8 cellular contexts compared by ENCODE assay signal in genomic region chr2:127479219-127479825, GRCh38. TPM values are rescaled to one million over a fixed set of nuclear protein-coding genes. Genes with fewer than 3 reads are reported as not detected.
A peak's percentile ranks its signal among the peaks of the same experiment; 100 is the strongest.
DNase-seq lines count a peak whose midpoint lies in the region; ATAC-seq and TF ChIP-seq lines count a peak whose summit lies in the region.

No MANE protein-coding gene starts in this region.

- ATAC-seq in GM18519 (IDR thresholded peaks at IDR 0.05; ENCODE audit: low FRiP score, unreplicated experiment) (peak; percentile 47), sciatic nerve (peak; percentile 75)

- CTCF ChIA-PET in activated naive CD4-positive, alpha-beta T cell treated with anti-CD3 and anti-CD28 coated beads, Interleukin-2, amount 10 ng/mL, durations not matched to agents 7 days and 5 days (lab: Charles Lee): interaction anchor here (0.6 to 2.7 kb wide), 31 partner anchors 9 to 411 kb away, joined by 3 to 25 read pairs (median 4); partner anchors contain the start of gene ERCC3

- no peak overlapping the region for H3K4me3 ChIP-seq in WI38 (ENCODE audit: low read depth, low read length)

- H3K4me1 Mint-ChIP-seq in glutamatergic neuron (ENCODE audit: low read depth, unreplicated experiment): peaks cover under 1% of the 10 kb centered on the region
- H3K4me1 Mint-ChIP-seq in activated naive CD4-positive, alpha-beta T cell treated with anti-CD3 and anti-CD28 coated beads, Interleukin-2, amount 10 ng/mL, durations not matched to agents 7 days and 5 days: no peaks in the 10 kb centered on the region

- DNase-seq in AG20443 (ENCODE audit: low spot score): peak; percentile 51
- peak; percentile 8 to 37 for DNase-seq in NCI-H1930 (lab: John Stamatoyannopoulos, UW)
- DNase-seq in glutamatergic neuron: no peak
- DNase-seq in sciatic nerve (ENCODE audit: low spot score): no peak
- no peak for DNase-seq in activated naive CD4-positive, alpha-beta T cell treated with anti-CD3 and anti-CD28 coated beads, Interleukin-2, amount 10 ng/mL, durations not matched to agents 7 days and 5 days
- DNase-seq in stimulated activated CD4-positive, alpha-beta T cell treated with anti-CD3 and anti-CD28 coated beads, Interleukin-2, amount 100 ng/mL, for 48 hours: no peak

- TF ChIP-seq CTCF in WI38 (IDR thresholded peaks at IDR 0.05; ENCODE audit: low read depth, low read length): peak; percentile 47
- TF ChIP-seq CTCF in glutamatergic neuron (IDR thresholded peaks at IDR 0.05; ENCODE audit: partially characterized antibody, unreplicated experiment): peak; percentile 55

- H3K27ac Mint-ChIP-seq in glutamatergic neuron (ENCODE audit: unreplicated experiment): no peak overlapping the region
- no peak overlapping the region for H3K27ac Mint-ChIP-seq in activated naive CD4-positive, alpha-beta T cell treated with anti-CD3 and anti-CD28 coated beads, Interleukin-2, amount 10 ng/mL, durations not matched to agents 7 days and 5 days

- intact Hi-C loops in sciatic nerve (cut with DNase I): no loop called here

- H3K36me3 Mint-ChIP-seq in glutamatergic neuron (ENCODE audit: unreplicated experiment): peaks cover 6% of the 10 kb centered on the region
- H3K36me3 Mint-ChIP-seq in activated naive CD4-positive, alpha-beta T cell treated with anti-CD3 and anti-CD28 coated beads, Interleukin-2, amount 10 ng/mL, durations not matched to agents 7 days and 5 days: peaks cover 43% of the 10 kb centered on the region

- H3K27me3 Mint-ChIP-seq in glutamatergic neuron (ENCODE audit: unreplicated experiment): no peaks in the 10 kb centered on the region
- H3K27me3 Mint-ChIP-seq in activated naive CD4-positive, alpha-beta T cell treated with anti-CD3 and anti-CD28 coated beads, Interleukin-2, amount 10 ng/mL, durations not matched to agents 7 days and 5 days: no peaks in the 10 kb centered on the region

- H3K4me3 Mint-ChIP-seq in glutamatergic neuron (ENCODE audit: unreplicated experiment): no peak overlapping the region
- H3K4me3 Mint-ChIP-seq in activated naive CD4-positive, alpha-beta T cell treated with anti-CD3 and anti-CD28 coated beads, Interleukin-2, amount 10 ng/mL, durations not matched to agents 7 days and 5 days: no peak overlapping the region

- H3K9me3 Mint-ChIP-seq in glutamatergic neuron (ENCODE audit: unreplicated experiment): peaks cover 2% of the 10 kb centered on the region
- peaks cover 8% of the 10 kb centered on the region for H3K9me3 Mint-ChIP-seq in activated naive CD4-positive, alpha-beta T cell treated with anti-CD3 and anti-CD28 coated beads, Interleukin-2, amount 10 ng/mL, durations not matched to agents 7 days and 5 days

RNA-seq across cellular contexts. Expression of gene IWS1, which starts 47.0 kb away (rescaled TPM):
- total RNA-seq in glutamatergic neuron (ENCODE audit: unreplicated experiment) (46.1 TPM), sciatic nerve (44.4 TPM)

RNA-seq across cellular contexts. Expression of gene MYO7B, which starts 56.2 kb away (rescaled TPM):
- total RNA-seq in glutamatergic neuron (ENCODE audit: unreplicated experiment) (0.29 TPM), sciatic nerve (0.62 TPM)

Comparison
In these comparisons a context has a peak if more than half of its experiments do, and no peak if none do; other contexts are left out.
1. DNase-seq: peak in AG20443 (single experiment) and NCI-H1930 (2 of 2); none in glutamatergic neuron (single experiment), sciatic nerve (single experiment), activated naive CD4-positive, alpha-beta T cell treated with anti-CD3 and anti-CD28 coated beads, Interleukin-2, amount 10 ng/mL, durations not matched to agents 7 days and 5 days (single experiment) and stimulated activated CD4-positive, alpha-beta T cell treated with anti-CD3 and anti-CD28 coated beads, Interleukin-2, amount 100 ng/mL, for 48 hours (0 of 2).